Comparison of ENCODE assay signal across 8 cellular contexts in the genomic region with DNA sequence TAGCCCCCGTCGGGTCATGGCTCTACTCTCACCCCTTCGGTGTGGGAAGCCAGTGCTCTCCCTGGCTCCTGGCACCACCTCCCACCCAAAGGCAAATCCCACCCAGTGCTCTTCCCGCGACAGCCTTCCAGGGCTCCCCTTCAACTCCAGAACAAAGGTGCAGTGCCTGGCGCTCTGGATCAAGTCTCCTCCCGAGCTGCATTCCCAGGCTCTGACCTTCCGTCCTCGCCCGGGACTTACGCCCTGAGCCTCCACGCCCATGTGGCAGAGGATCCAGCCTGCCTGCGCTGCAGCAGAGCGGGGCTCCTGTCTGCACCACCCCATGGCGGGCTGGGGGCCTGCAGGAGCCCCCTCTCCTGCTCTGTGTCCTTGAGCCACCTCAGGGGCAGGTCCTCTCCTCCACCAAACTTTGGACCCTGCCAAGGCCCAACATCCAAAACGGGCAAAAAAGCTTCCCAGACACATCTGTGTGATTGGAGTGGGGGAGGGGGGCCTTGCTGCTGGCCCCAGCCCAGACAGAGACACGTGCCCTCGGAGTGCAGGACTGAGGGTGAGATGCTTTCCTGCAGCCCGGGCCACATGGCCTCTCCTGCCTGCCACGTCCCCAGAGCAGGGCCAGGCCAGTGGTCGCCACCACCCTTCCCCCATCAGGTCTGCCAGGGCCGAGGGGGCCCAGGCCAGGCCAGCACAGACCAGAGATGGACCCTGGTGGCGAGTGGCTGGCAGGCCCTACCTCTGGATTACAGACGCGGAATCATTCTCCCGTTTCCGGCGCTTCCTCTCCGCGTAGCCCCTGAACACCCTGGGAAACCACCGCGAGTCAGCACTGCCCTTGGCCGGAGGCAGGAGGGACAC. TPM values are rescaled to one million over a fixed set of nuclear protein-coding genes. Genes with fewer than 3 reads are reported as not detected.
DNase-seq lines count a peak whose midpoint lies in the region; ATAC-seq and TF ChIP-seq lines count a peak whose summit lies in the region.

No MANE protein-coding gene starts in this region.

- no peaks in the 10 kb centered on the region for H3F3A ChIP-seq in SU-DHL-6 (ENCODE audit: insufficient read depth)

- H3K36me3 Mint-ChIP-seq in CD4-positive, CD25-positive, alpha-beta regulatory T cell = no peaks in the 10 kb centered on the region
- H3K36me3 Mint-ChIP-seq in neural crest cell (ENCODE audit: low read depth) = no peaks in the 10 kb centered on the region

- no peaks in the 10 kb centered on the region for H3K27me3 ChIP-seq in CD4-positive, CD25-positive, alpha-beta regulatory T cell (ENCODE audit: control insufficient read depth, insufficient read depth, low read length)
- H3K27me3 ChIP-seq in SU-DHL-6 (ENCODE audit: low read length) = no peaks in the 10 kb centered on the region
- no peaks in the 10 kb centered on the region for H3K27me3 ChIP-seq in fibroblast of lung (ENCODE audit: control insufficient read depth, insufficient read depth, low read length)

- peak overlapping the region; percentile 55 for H3K27ac ChIP-seq in CD4-positive, CD25-positive, alpha-beta regulatory T cell (ENCODE audit: insufficient read depth, low read length, poor library complexity, severe bottlenecking)
- no peak overlapping the region for H3K27ac ChIP-seq in SU-DHL-6 (ENCODE audit: low read depth, low read length)
- no peak overlapping the region for H3K27ac ChIP-seq in fibroblast of lung (ENCODE audit: insufficient read depth, low read length)

- H3K9me3 ChIP-seq in CD4-positive, CD25-positive, alpha-beta regulatory T cell (ENCODE audit: control insufficient read depth in 2 of 2, low read length in 2 of 2) = no peaks in the 10 kb centered on the region
- H3K9me3 ChIP-seq in SU-DHL-6 (ENCODE audit: insufficient read depth, low read length) = no peaks in the 10 kb centered on the region
- no peaks in the 10 kb centered on the region for H3K9me3 ChIP-seq in fibroblast of lung (ENCODE audit: control insufficient read depth, insufficient read depth, low read depth, low read length)

- no peak overlapping the region for H3K4me3 ChIP-seq in CD4-positive, CD25-positive, alpha-beta regulatory T cell (ENCODE audit: low read depth, low read length)
- no peak overlapping the region for H3K4me3 ChIP-seq in SU-DHL-6 (ENCODE audit: insufficient read depth, low read length, poor library complexity, severe bottlenecking)
- no peak overlapping the region for H3K4me3 ChIP-seq in fibroblast of lung (replicated peaks in 1 of 4; ENCODE audit: control extremely low read depth in 1 of 4, insufficient read depth in 1 of 4, low read depth in 3 of 4, low read length in 4 of 4)

- H2AFZ ChIP-seq in SU-DHL-6 (ENCODE audit: low read depth, low read length, severe bottlenecking) = no peak overlapping the region
- H2AFZ ChIP-seq in fibroblast of lung (ENCODE audit: low read length) = no peak overlapping the region

- H3K4me1 Mint-ChIP-seq in CD4-positive, CD25-positive, alpha-beta regulatory T cell = peaks cover 0 to 51% (median 1%) of the 10 kb centered on the region in 4 donors
- peaks cover 4% of the 10 kb centered on the region for H3K4me1 Mint-ChIP-seq in neural crest cell

- no peaks in the 10 kb centered on the region for H3K27me3 Mint-ChIP-seq in CD4-positive, CD25-positive, alpha-beta regulatory T cell
- peaks cover 3% of the 10 kb centered on the region for H3K27me3 Mint-ChIP-seq in neural crest cell (ENCODE audit: low read depth)

- no peak for DNase-seq in CD4-positive, CD25-positive, alpha-beta regulatory T cell
- DNase-seq in fibroblast of lung (ENCODE audit: low read depth in 2 of 2) = peak; percentile 24 to 32
- no peak for DNase-seq in neural crest cell (ENCODE audit: low read depth, low spot score)
- no peak for DNase-seq in DMS53 (lab: John Stamatoyannopoulos, UW)
- no peak for DNase-seq in SW 1271 (lab: John Stamatoyannopoulos, UW)
- DNase-seq in activated CD4-positive, alpha-beta T cell treated with anti-CD3 and anti-CD28 coated beads for 48 hours = no peak

- no peaks in the 10 kb centered on the region for H3K36me3 ChIP-seq in CD4-positive, CD25-positive, alpha-beta regulatory T cell (ENCODE audit: control insufficient read depth, insufficient read depth, low read length)
- H3K36me3 ChIP-seq in SU-DHL-6 (ENCODE audit: low read length) (no peaks in the 10 kb centered on the region), fibroblast of lung (ENCODE audit: control insufficient read depth, insufficient read depth, low read length) (peaks cover 16% of the 10 kb centered on the region)

- TF ChIP-seq CTCF in SU-DHL-6 (IDR thresholded peaks at IDR 0.05; ENCODE audit: insufficient read depth, low read length, poor library complexity, severe bottlenecking) (no peak), fibroblast of lung (conservative IDR thresholded peaks at IDR 0.05 in 1 of 2, IDR thresholded peaks at IDR 0.05 in 1 of 2; ENCODE audit: low read depth in 1 of 2, low read length in 2 of 2) (no peak), neural crest cell (conservative IDR thresholded peaks at IDR 0.05) (no peak)

- ATAC-seq in CD4-positive, CD25-positive, alpha-beta regulatory T cell (ENCODE audit: low read depth in 2 of 2) = no peak
- no peak for ATAC-seq in HG03571 (IDR thresholded peaks at IDR 0.05; ENCODE audit: unreplicated experiment)

- H3K79me2 ChIP-seq in SU-DHL-6 (ENCODE audit: insufficient read depth, low read length) = no peaks in the 10 kb centered on the region; the same call in 1 of the 2 replicates
- H3K79me2 ChIP-seq in fibroblast of lung (ENCODE audit: control insufficient read depth, insufficient read depth, low read length) = peaks cover 3% of the 10 kb centered on the region

- peaks cover 80% of the 10 kb centered on the region for H3K4me1 ChIP-seq in CD4-positive, CD25-positive, alpha-beta regulatory T cell (ENCODE audit: control insufficient read depth, insufficient read depth, low read length, poor library complexity, severe bottlenecking)
- peaks cover 3% of the 10 kb centered on the region for H3K4me1 ChIP-seq in fibroblast of lung (ENCODE audit: control insufficient read depth, extremely low read depth, insufficient read depth, low read length)

- H3K4me3 Mint-ChIP-seq in CD4-positive, CD25-positive, alpha-beta regulatory T cell = peak overlapping the region; percentile 32 to 84 (median 48)
- H3K4me3 Mint-ChIP-seq in neural crest cell = peak overlapping the region; percentile 15

- no peak overlapping the region for H3K9ac ChIP-seq in SU-DHL-6 (ENCODE audit: low read length)
- H3K9ac ChIP-seq in fibroblast of lung (ENCODE audit: insufficient read depth, low read length) = no peak overlapping the region

- no peaks in the 10 kb centered on the region for H3K9me3 Mint-ChIP-seq in CD4-positive, CD25-positive, alpha-beta regulatory T cell
- H3K9me3 Mint-ChIP-seq in neural crest cell = no peaks in the 10 kb centered on the region

- peak overlapping the region; percentile 10 for H3K4me2 ChIP-seq in SU-DHL-6 (ENCODE audit: low read depth, low read length, poor library complexity, severe bottlenecking)
- no peak overlapping the region for H3K4me2 ChIP-seq in fibroblast of lung (ENCODE audit: extremely low read depth, insufficient read depth, low read length)

- H4K20me1 ChIP-seq in SU-DHL-6 (ENCODE audit: low read depth, low read length) = no peaks in the 10 kb centered on the region
- no peaks in the 10 kb centered on the region for H4K20me1 ChIP-seq in fibroblast of lung (ENCODE audit: control insufficient read depth, extremely low read depth, insufficient read depth, low read length)

- no peak overlapping the region for H3K27ac Mint-ChIP-seq in CD4-positive, CD25-positive, alpha-beta regulatory T cell
- no peak overlapping the region for H3K27ac Mint-ChIP-seq in neural crest cell (ENCODE audit: unreplicated experiment)

- no peaks in the 10 kb centered on the region for H3K9me2 ChIP-seq in SU-DHL-6 (replicated peaks; ENCODE audit: insufficient read depth, low read length)

RNA-seq across cellular contexts. Expression of gene NSMF, which starts 4.4 kb away (rescaled TPM):
- 109 TPM for total RNA-seq in CD4-positive, CD25-positive, alpha-beta regulatory T cell
- 10 to 100 TPM in 2 of 4 donors, 1 to 10 TPM in 2; 9.3 to 14.5 (median 11.8) TPM for polyA plus RNA-seq in CD4-positive, CD25-positive, alpha-beta regulatory T cell
- total RNA-seq in fibroblast of lung = 10.8 and 13.4 TPM in 2 replicates
- polyA plus RNA-seq in fibroblast of lung = 15.0 and 22.8 TPM in 2 replicates
- polyA plus RNA-seq in fibroblast of lung (2012) = 24.7 and 26.0 TPM in 2 replicates
- 21.8 and 30.1 TPM in 2 replicates for polyA minus RNA-seq in fibroblast of lung (ENCODE audit: low replicate concordance)
- total RNA-seq in neural crest cell = 64.4 and 65.3 TPM in 2 replicates

RNA-seq across cellular contexts. Expression of gene ENTPD8, which starts 13.6 kb away (rescaled TPM):
- not detected for total RNA-seq in CD4-positive, CD25-positive, alpha-beta regulatory T cell
- not detected for polyA plus RNA-seq in CD4-positive, CD25-positive, alpha-beta regulatory T cell
- under 0.01 TPM in 1 of 2 replicates, not detected in the other for total RNA-seq in fibroblast of lung
- not detected in 2 replicates for polyA plus RNA-seq in fibroblast of lung
- not detected in 2 replicates for polyA plus RNA-seq in fibroblast of lung (2012)
- polyA minus RNA-seq in fibroblast of lung (ENCODE audit: low replicate concordance) = not detected in 2 replicates
- total RNA-seq in neural crest cell = 0.12 and 0.14 TPM in 2 replicates

RNA-seq across cellular contexts. Expression of gene NOXA1, which starts 31.5 kb away (rescaled TPM):
- total RNA-seq in CD4-positive, CD25-positive, alpha-beta regulatory T cell = 3.8 TPM
- polyA plus RNA-seq in CD4-positive, CD25-positive, alpha-beta regulatory T cell = 1 to 10 TPM in 2 of 4 donors, under 1 TPM in 2; 0.83 to 3.3 (median 1.4) TPM
- total RNA-seq in fibroblast of lung (0.66 and 0.77 TPM in 2 replicates), neural crest cell (0.89 and 0.98 TPM in 2 replicates)
- 0.08 TPM in 1 of 2 replicates, not detected in the other for polyA plus RNA-seq in fibroblast of lung
- polyA plus RNA-seq in fibroblast of lung (2012) = 0.15 and 0.21 TPM in 2 replicates
- not detected in 2 replicates for polyA minus RNA-seq in fibroblast of lung (ENCODE audit: low replicate concordance)

RNA-seq across cellular contexts. Expression of gene EXD3, which starts 31.8 kb away (rescaled TPM):
- 27.3 TPM for total RNA-seq in CD4-positive, CD25-positive, alpha-beta regulatory T cell
- 1 to 10 TPM; 4.7 to 7.2 (median 5.7) TPM for polyA plus RNA-seq in CD4-positive, CD25-positive, alpha-beta regulatory T cell
- total RNA-seq in fibroblast of lung = 7.4 and 13.0 TPM in 2 replicates
- 1.7 and 2.6 TPM in 2 replicates for polyA plus RNA-seq in fibroblast of lung
- polyA plus RNA-seq in fibroblast of lung (2012) = 5.6 and 7.2 TPM in 2 replicates
- polyA minus RNA-seq in fibroblast of lung (ENCODE audit: low replicate concordance) = 2.4 and 6.2 TPM in 2 replicates
- total RNA-seq in neural crest cell = 15.1 and 17.6 TPM in 2 replicates

Comparison
In these comparisons a context has a peak if more than half of its experiments do, and no peak if none do; other contexts are left out.
1. DNase-seq: peak in fibroblast of lung (2 of 2); none in CD4-positive, CD25-positive, alpha-beta regulatory T cell (0 of 3), neural crest cell (single experiment), DMS53 (single experiment), SW 1271 (0 of 2) and activated CD4-positive, alpha-beta T cell treated with anti-CD3 and anti-CD28 coated beads for 48 hours (single experiment).